Comparison of ENCODE assay signal across 8 cellular contexts in genomic region chr17:77957869-77958715, GRCh38. TPM values are rescaled to one million over a fixed set of nuclear protein-coding genes. Genes with fewer than 3 reads are reported as not detected.
A peak's percentile ranks its signal among the peaks of the same experiment; 100 is the strongest.
DNase-seq lines count a peak whose midpoint lies in the region; ATAC-seq and TF ChIP-seq lines count a peak whose summit lies in the region.

TNRC6C (plus strand) TSS chr17:77958703; CDS start chr17:78004207, 45,504 bp downstream.

- H3K27me3 Mint-ChIP-seq in activated B cell treated with CpG ODN at 0.5 μM for 24 hours = peaks cover 15% of the 10 kb centered on the region

- H4K20me1 ChIP-seq in smooth muscle cell (ENCODE audit: low read depth) = peaks cover 38% of the 10 kb centered on the region

- 1% methylated on average over 50 of the region's 104 CpGs for WGBS in smooth muscle cell (ENCODE audit: low lambda C conversion rate)

- peak within 1 kb of the TSS; percentile 96 for H3K27ac Mint-ChIP-seq in activated B cell treated with CpG ODN at 0.5 μM for 24 hours

- peaks cover 25% of the 10 kb centered on the region for H3K4me1 ChIP-seq in smooth muscle cell (ENCODE audit: low read depth)

- POLR2A ChIA-PET in AG04450 (lab: Yijun Ruan, JAX) (interaction anchor here (0.5 to 2.1 kb wide), 80 partner anchors 9 to 1887 kb away, joined by 3 to 32 read pairs (median 4); no protein-coding TSS in a partner anchor), activated B cell treated with CpG ODN at 0.5 μM for 24 hours (lab: Charles Lee) (interaction anchor here (0.6 to 4.6 kb wide), 120 partner anchors 8 to 1686 kb away, joined by 3 to 132 read pairs (median 4); partner anchors contain the start of genes MFSD11 and SEC14L1)

- H3K79me2 ChIP-seq in smooth muscle cell (ENCODE audit: low read depth) = peaks cover 18% of the 10 kb centered on the region

- CTCF ChIA-PET in AG04450 (lab: Charles Lee) (interaction anchor here (0.7 to 1.4 kb wide), 5 partner anchors 27 to 812 kb away, joined by 3 to 6 read pairs (median 4); no protein-coding TSS in a partner anchor), activated B cell treated with CpG ODN at 0.5 μM for 24 hours (lab: Charles Lee) (interaction anchor here (0.6 to 2.1 kb wide), 8 partner anchors 41 to 416 kb away, joined by 3 to 8 read pairs (median 4); no protein-coding TSS in a partner anchor)

- ATAC-seq in GM18873 (IDR thresholded peaks at IDR 0.05; ENCODE audit: low FRiP score, unreplicated experiment) = peak; percentile 64
- ATAC-seq in HG03139 (IDR thresholded peaks at IDR 0.05; ENCODE audit: unreplicated experiment) = peak; percentile 89
- ATAC-seq in activated B cell treated with CpG ODN at 0.5 μM for 24 hours (ENCODE audit: low read depth) = peak; percentile 85

- H3K4me3 Mint-ChIP-seq in activated B cell treated with CpG ODN at 0.5 μM for 24 hours = peak within 1 kb of the TSS; percentile 89

- H3K27ac ChIP-seq in AG04450 (ENCODE audit: low read depth, low read length) (no peak within 1 kb of the TSS), smooth muscle cell (ENCODE audit: low read depth) (no peak within 1 kb of the TSS)

- H3K9ac ChIP-seq in smooth muscle cell (ENCODE audit: low read depth) = no peak within 1 kb of the TSS

- DNase-seq in AG04450 (ENCODE audit: low read depth, low spot score) (peak; percentile 97), NCI-H2227 treated with DMSO at 0.1 percent for 48 hours (lab: John Stamatoyannopoulos, UW) (peak; percentile 99), activated B cell treated with CpG ODN at 0.5 μM for 24 hours (peak; percentile 98), cardiac fibroblast (ENCODE audit: low read depth in 2 of 2) (peak; percentile 98 to 100), iPS-NIHi7 (ENCODE audit: extremely low spot score) (peak; percentile 100), smooth muscle cell (lab: John Stamatoyannopoulos, UW; ENCODE audit: unreplicated experiment) (peak; percentile 97)

- peak within 1 kb of the TSS; percentile 58 for H2AFZ ChIP-seq in smooth muscle cell (ENCODE audit: low read depth)

- no peak; the same call in 1 of the 2 replicates for TF ChIP-seq CTCF in AG04450 (IDR thresholded peaks at IDR 0.05; ENCODE audit: low read depth, low read length)
- TF ChIP-seq CTCF in activated B cell treated with CpG ODN at 0.5 μM for 24 hours (IDR thresholded peaks at IDR 0.05) = no peak
- TF ChIP-seq CTCF in cardiac fibroblast (IDR thresholded peaks at IDR 0.05; ENCODE audit: low read depth, low read length) = no peak
- no peak for TF ChIP-seq CTCF in smooth muscle cell (IDR thresholded peaks at IDR 0.05; ENCODE audit: borderline replicate concordance, insufficient read depth, poor library complexity, severe bottlenecking)

- intact Hi-C loops in activated B cell treated with CpG ODN at 0.5 μM for 24 hours (cut with micrococcal nuclease) = loop anchor here (1.0 to 5.0 kb wide), 10 partner anchors 42 to 1231 kb away; partner anchors contain the start of genes JMJD6, METTL23 and SRSF2

- H3F3A ChIP-seq in smooth muscle cell (ENCODE audit: low read depth) = peaks cover 6% of the 10 kb centered on the region

- peak within 1 kb of the TSS; percentile 94 for H3K4me2 ChIP-seq in smooth muscle cell

- peaks cover 41% of the 10 kb centered on the region for H3K4me1 Mint-ChIP-seq in activated B cell treated with CpG ODN at 0.5 μM for 24 hours

- H3K36me3 Mint-ChIP-seq in activated B cell treated with CpG ODN at 0.5 μM for 24 hours (ENCODE audit: low read depth) = peaks cover 6% of the 10 kb centered on the region

- H3K36me3 ChIP-seq in smooth muscle cell (ENCODE audit: low read depth) = no peaks in the 10 kb centered on the region

- no peaks in the 10 kb centered on the region for H3K9me3 Mint-ChIP-seq in activated B cell treated with CpG ODN at 0.5 μM for 24 hours

- peak within 1 kb of the TSS; percentile 77 for H3K4me3 ChIP-seq in AG04450 (ENCODE audit: low read depth, low read length)
- peak within 1 kb of the TSS; percentile 66 to 72 for H3K4me3 ChIP-seq in cardiac fibroblast (replicated peaks in 1 of 2; ENCODE audit: low read depth in 2 of 2, low read length in 2 of 2)
- peak within 1 kb of the TSS; percentile 61 for H3K4me3 ChIP-seq in smooth muscle cell

- peaks cover 2% of the 10 kb centered on the region; the same call in 1 of the 2 replicates for H3K9me3 ChIP-seq in AG04450 (ENCODE audit: control insufficient read depth, insufficient read depth, low read length)
- H3K9me3 ChIP-seq in smooth muscle cell (replicated peaks; ENCODE audit: low read depth) = no peaks in the 10 kb centered on the region

- H3K27me3 ChIP-seq in AG04450 (ENCODE audit: control insufficient read depth, insufficient read depth, low read length) (peaks cover 32% of the 10 kb centered on the region), smooth muscle cell (ENCODE audit: low read depth) (peaks cover 58% of the 10 kb centered on the region)

RNA-seq across cellular contexts. Expression of gene TNRC6C, which starts in this region (rescaled TPM):
- polyA plus RNA-seq in AG04450 (2011; rRNA removed) (1.2 and 2.2 TPM in 2 replicates), smooth muscle cell (2.4 and 2.7 TPM in 2 replicates)
- 12.2 and 12.6 TPM in 2 replicates for polyA minus RNA-seq in AG04450 (2011; rRNA and poly(A)+ RNA removed)
- total RNA-seq in activated B cell treated with CpG ODN at 0.5 μM for 24 hours (14.4 and 24.6 TPM in 2 replicates), smooth muscle cell (3.1 and 3.9 TPM in 2 replicates)
